In genomic region chr22:29784451-29785361, GRCh38 we compare ENCODE assay signal across 11 cellular contexts. TPM values are rescaled to one million over a fixed set of nuclear protein-coding genes. Genes with fewer than 3 reads are reported as not detected.
DNase-seq lines count a peak whose midpoint lies in the region; ATAC-seq and TF ChIP-seq lines count a peak whose summit lies in the region.
"Had no signal": no experiment of that assay in that cellular context is flagged by ENCODE, and none has a peak within 500 bp of the region (broad histone marks: within the 10 kb centered on the region; RNA-seq: fewer than 3 reads in every experiment).

No MANE protein-coding gene starts in this region.

- H3K4me1 ChIP-seq in uterus, result peaks cover 0 to 3% of the 10 kb centered on the region in 2 donors

- peak overlapping the region; percentile 41 to 42 for H3K27ac ChIP-seq in uterus
- H3K27ac ChIP-seq: 22Rv1 had no signal

- no peaks in the 10 kb centered on the region for H3K27me3 ChIP-seq in uterus

- no peak for ATAC-seq in Right ventricle myocardium superior (ENCODE audit: poor library complexity)

- no peak overlapping the region for H3K4me3 ChIP-seq in uterus

- H3K9me3 ChIP-seq in uterus, result no peaks in the 10 kb centered on the region

- no peaks in the 10 kb centered on the region for H3K36me3 ChIP-seq in uterus

- DNase-seq in NCI-H82 (lab: John Stamatoyannopoulos, UW), result peak; percentile 35
- DNase-seq in NCI-H82 treated with DMSO at 0.1 percent for 48 hours (lab: John Stamatoyannopoulos, UW; ENCODE audit: unreplicated experiment), result no peak
- peak; percentile 76 for DNase-seq in Right ventricle myocardium superior
- DNase-seq in nucleus accumbens (lab: John Stamatoyannopoulos, UW), result peak in 47 of 56 donors; percentile 6 to 78 (median 32)
- peak in 1 of 2 donors; percentile 41 for DNase-seq in uterus
- DNase-seq in NCI-H1417 treated with DMSO at 0.1 percent for 48 hours (lab: John Stamatoyannopoulos, UW), result no peak
- DNase-seq in DMS114 treated with DMSO at 0.1 percent for 48 hours (lab: John Stamatoyannopoulos, UW; ENCODE audit: unreplicated experiment), result no peak
- DNase-seq in ureter (ENCODE audit: low spot score), result no peak
- DNase-seq: activated T-cell treated with anti-CD3 and anti-CD28 coated beads, Interleukin-2, amount 50 U/mL, for 24 hours; effector memory CD4-positive, alpha-beta T cell had no signal

- intact Hi-C loops in Right ventricle myocardium superior (cut with DNase I), result no loop called here
- intact Hi-C loops in uterus (cut with DNase I; ENCODE audit: low total_unique reads), result no loop called here

- no peak for TF ChIP-seq POLR2A in uterus (IDR thresholded peaks at IDR 0.05)

- TF ChIP-seq CTCF in uterus (IDR thresholded peaks at IDR 0.05), result no peak

RNA-seq across cellular contexts. Expression of gene UQCR10, which starts 17.5 kb away (rescaled TPM):
- total RNA-seq in Right ventricle myocardium superior (381 TPM), uterus (10 to 100 TPM in 3 of 4 donors, 1 to 10 TPM in 1; 6.2 to 49.7 (median 41.7) TPM), ureter (104 TPM)

RNA-seq across cellular contexts. Expression of gene ZMAT5, which starts 17.9 kb away (rescaled TPM):
- total RNA-seq in Right ventricle myocardium superior (20.3 TPM), uterus (10 to 100 TPM; 12.0 to 47.4 (median 23.4) TPM), ureter (21.8 TPM)

RNA-seq across cellular contexts. Expression of gene ASCC2, which starts 53.4 kb away (rescaled TPM):
- total RNA-seq in Right ventricle myocardium superior (28.5 TPM), uterus (10 to 100 TPM; 14.9 to 47.1 (median 24.3) TPM), ureter (147 TPM)

Comparison
In these comparisons a context has a peak if more than half of its experiments do, and no peak if none do; other contexts are left out.
1. DNase-seq: peak in NCI-H82 (single experiment), Right ventricle myocardium superior (single experiment) and nucleus accumbens (47 of 56); none in NCI-H82 treated with DMSO at 0.1 percent for 48 hours (single experiment), NCI-H1417 treated with DMSO at 0.1 percent for 48 hours (single experiment), DMS114 treated with DMSO at 0.1 percent for 48 hours (single experiment) and ureter (single experiment).